ENCODE assay signal across 8 cellular contexts in genomic region chr14:54440454-54440853, GRCh38. TPM values are rescaled to one million over a fixed set of nuclear protein-coding genes. Genes with fewer than 3 reads are reported as not detected.
A peak's percentile ranks its signal among the peaks of the same experiment; 100 is the strongest.
DNase-seq lines count a peak whose midpoint lies in the region; ATAC-seq and TF ChIP-seq lines count a peak whose summit lies in the region.

No MANE protein-coding gene starts in this region.

- H3K27ac ChIP-seq in A673 (ENCODE audit: low read depth, low read length, poor library complexity, severe bottlenecking) (peak overlapping the region; percentile 95), HUES6 (ENCODE audit: low read depth, low read length) (peak overlapping the region; percentile 93), mammary epithelial cell (ENCODE audit: insufficient read depth, low read depth, low read length) (peak overlapping the region; percentile 90), mesendoderm (ENCODE audit: low read depth, low read length) (peak overlapping the region; percentile 100)

- no peak overlapping the region for H2BK5ac ChIP-seq in mesendoderm (ENCODE audit: low read length)

- H3K4me3 ChIP-seq in A673 (ENCODE audit: low read depth, low read length, poor library complexity, severe bottlenecking) = peak overlapping the region; percentile 84
- H3K4me3 ChIP-seq in HUES6 (ENCODE audit: low read depth, low read length) = peak overlapping the region; percentile 99
- H3K4me3 ChIP-seq in mammary epithelial cell (replicated peaks in 1 of 3; ENCODE audit: insufficient read depth in 1 of 3, low read depth in 2 of 3, low read length in 3 of 3) = peak overlapping the region; percentile 65 to 78 (median 76)
- H3K4me3 ChIP-seq in mesendoderm (ENCODE audit: low read length) = peak overlapping the region; percentile 69

- H3K9me3 ChIP-seq in A673 (ENCODE audit: low read depth, low read length, poor library complexity, severe bottlenecking) (no peaks in the 10 kb centered on the region), HUES6 (ENCODE audit: control insufficient read depth, insufficient read depth, low read depth, low read length) (no peaks in the 10 kb centered on the region), mammary epithelial cell (replicated peaks; ENCODE audit: insufficient read depth, low read length) (no peaks in the 10 kb centered on the region)

- H2AFZ ChIP-seq in mammary epithelial cell (ENCODE audit: low read depth, low read length) = peak overlapping the region; percentile 88

- H3K4me1 ChIP-seq in A673 (ENCODE audit: insufficient read depth, low read length, poor library complexity, severe bottlenecking) = peaks cover 37% of the 10 kb centered on the region
- H3K4me1 ChIP-seq in HUES6 (ENCODE audit: control insufficient read depth, insufficient read depth, low read length) = peaks cover 33% of the 10 kb centered on the region
- H3K4me1 ChIP-seq in mammary epithelial cell (ENCODE audit: insufficient read depth, low read length) = peaks cover 28% of the 10 kb centered on the region
- H3K4me1 ChIP-seq in mesendoderm (ENCODE audit: control insufficient read depth, low read depth, low read length) = peaks cover 5% of the 10 kb centered on the region

- POLR2A ChIA-PET in A673 (lab: Charles Lee; ENCODE audit: low non-redundant PET) = no interaction called here

- H4K5ac ChIP-seq in mesendoderm (ENCODE audit: low read length) = no peak overlapping the region

- H4K8ac ChIP-seq in mesendoderm (ENCODE audit: low read depth, low read length) = no peak overlapping the region

- H3K9ac ChIP-seq in HUES6 (ENCODE audit: low read length) (peak overlapping the region; percentile 98), mammary epithelial cell (ENCODE audit: insufficient read depth, low read length) (peak overlapping the region; percentile 90), mesendoderm (ENCODE audit: low read length) (peak overlapping the region; percentile 94)

- H3K79me1 ChIP-seq in mesendoderm (ENCODE audit: low read length) = peaks cover 1% of the 10 kb centered on the region

- dilution Hi-C loops in mammary epithelial cell (cut with HindIII; ENCODE audit: low sequenced_read_pairs) = no loop called here

- H3K18ac ChIP-seq in mesendoderm (ENCODE audit: low read length) = peak overlapping the region; percentile 95

- H3K36me3 ChIP-seq in A673 (ENCODE audit: insufficient read depth, low read length, poor library complexity, severe bottlenecking) (peaks cover under 1% of the 10 kb centered on the region), HUES6 (ENCODE audit: control insufficient read depth, insufficient read depth, low read length) (no peaks in the 10 kb centered on the region), mammary epithelial cell (ENCODE audit: insufficient read depth, low read length) (no peaks in the 10 kb centered on the region), mesendoderm (ENCODE audit: control insufficient read depth, insufficient read depth, low read length) (no peaks in the 10 kb centered on the region)

- no peak for ATAC-seq in GM21360 (IDR thresholded peaks at IDR 0.05; ENCODE audit: unreplicated experiment)
- no peak for ATAC-seq in GM21515 (IDR thresholded peaks at IDR 0.05; ENCODE audit: unreplicated experiment)

- peak overlapping the region; percentile 63 for H3K4me2 ChIP-seq in mammary epithelial cell (ENCODE audit: insufficient read depth, low read depth, low read length)
- peak overlapping the region; percentile 77 for H3K4me2 ChIP-seq in mesendoderm (ENCODE audit: low read length)

- no peak overlapping the region for H2AK5ac ChIP-seq in mesendoderm (ENCODE audit: low read length)

- intact Hi-C loops in A673 (cut with micrococcal nuclease; ENCODE audit: unreplicated experiment) (no loop called here), mammary epithelial cell (cut with micrococcal nuclease) (loop anchor here (1.0 to 5.0 kb wide), 3 partner anchors 48 to 73 kb away; partner anchors contain the start of genes CGRRF1 and GMFB), head of caudate nucleus (cut with DNase I) (loop anchor here (5.0 kb wide), 1 partner anchor 67 kb away; the partner anchor contains the start of gene CGRRF1), posterior vena cava (cut with DNase I) (no loop called here)

- CTCF ChIA-PET in A673 (lab: Charles Lee) = no interaction called here
- CTCF ChIA-PET in mammary epithelial cell (lab: Charles Lee; ENCODE audit: low non-redundant PET) = no interaction called here

- H3K4ac ChIP-seq in mesendoderm (ENCODE audit: low read depth, low read length) = no peak overlapping the region

- peaks cover 4% of the 10 kb centered on the region for H4K20me1 ChIP-seq in mammary epithelial cell (ENCODE audit: insufficient read depth, low read length)

- BruUV-seq in A673 (replicated peaks; lab: Mats Ljungman, UMichigan) (no TSS peak), mammary epithelial cell (replicated peaks; lab: Mats Ljungman, UMichigan) (no TSS peak)

- H2BK120ac ChIP-seq in mesendoderm (ENCODE audit: low read depth, low read length) = no peak overlapping the region

- peak overlapping the region; percentile 99 for H3K56ac ChIP-seq in mesendoderm (ENCODE audit: low read length)

- WGBS in mammary epithelial cell (ENCODE audit: low coverage, missing lambda C conversion rate) = 3% methylated on average over 4 of the region's 4 CpGs
- WGBS in mesendoderm (ENCODE audit: extremely low coverage, insufficient coverage, low lambda C conversion rate) = no CpG with 5 or more reads among the region's 4 CpGs

- no peak overlapping the region for H3K23ac ChIP-seq in mesendoderm (ENCODE audit: low read length)

- no peak overlapping the region for H2BK15ac ChIP-seq in mesendoderm (replicated peaks; ENCODE audit: low read depth)

- in situ Hi-C loops in mammary epithelial cell (cut with MboI; ENCODE audit: low sequenced_read_pairs in 2 of 2) = no loop called here

- DNase-seq in A673 (ENCODE audit: low spot score) (peak; percentile 10), mammary epithelial cell (no peak), mesendoderm (no peak), head of caudate nucleus (no peak), posterior vena cava (ENCODE audit: low spot score) (no peak)

- H3K79me2 ChIP-seq in mammary epithelial cell (ENCODE audit: insufficient read depth, low read length) (peaks cover 56% of the 10 kb centered on the region), mesendoderm (ENCODE audit: control insufficient read depth, insufficient read depth, low read length) (peaks cover 38% of the 10 kb centered on the region)

- H3K27me3 ChIP-seq in A673 (replicated peaks; ENCODE audit: insufficient read depth, low read depth, low read length, poor library complexity) = no peaks in the 10 kb centered on the region
- H3K27me3 ChIP-seq in HUES6 (ENCODE audit: control insufficient read depth, insufficient read depth, low read length) = no peaks in the 10 kb centered on the region
- H3K27me3 ChIP-seq in mammary epithelial cell (ENCODE audit: insufficient read depth, low read length) = no peaks in the 10 kb centered on the region
- no peaks in the 10 kb centered on the region for H3K27me3 ChIP-seq in mesendoderm (ENCODE audit: insufficient read depth, low read length, poor library complexity)

- no peak for TF ChIP-seq CTCF in A673 (conservative IDR thresholded peaks at IDR 0.05; ENCODE audit: low read depth, low read length)
- TF ChIP-seq CTCF in mammary epithelial cell (conservative IDR thresholded peaks at IDR 0.05 in 1 of 2, IDR thresholded peaks at IDR 0.05 in 1 of 2; ENCODE audit: extremely low read depth in 1 of 2, insufficient read depth in 1 of 2, low read depth in 1 of 2, low read length in 2 of 2) = no peak

RNA-seq across cellular contexts. Expression of gene CNIH1, which starts 0.7 kb away (rescaled TPM):
- total RNA-seq in A673 (2021) (151 and 170 TPM in 2 replicates), mammary epithelial cell (100 to 1,000 TPM; 184 to 196 TPM), posterior vena cava (100 to 1,000 TPM; 104 to 110 TPM)
- 345 TPM for polyA plus RNA-seq in mammary epithelial cell
- polyA minus RNA-seq in mammary epithelial cell = 223 TPM
- 115 TPM for polyA plus RNA-seq in mesendoderm (2013, experiment 1 of 2)
- 116 TPM for polyA plus RNA-seq in mesendoderm (2013, experiment 2 of 2)

RNA-seq across cellular contexts. Expression of gene CDKN3, which starts 43.6 kb away (rescaled TPM):
- total RNA-seq in A673 (2021) (108 and 112 TPM in 2 replicates), mammary epithelial cell (10 to 100 TPM in 1 of 2 donors, under 1 TPM in 1; 0.50 to 38.1 TPM), posterior vena cava (1 to 10 TPM; 1.4 to 3.4 TPM)
- polyA plus RNA-seq in mammary epithelial cell = 47.2 TPM
- not detected for polyA minus RNA-seq in mammary epithelial cell
- 128 TPM for polyA plus RNA-seq in mesendoderm (2013, experiment 1 of 2)
- 129 TPM for polyA plus RNA-seq in mesendoderm (2013, experiment 2 of 2)

RNA-seq across cellular contexts. Expression of gene GMFB, which starts 48.3 kb away (rescaled TPM):
- total RNA-seq in A673 (2021) (62.1 and 76.8 TPM in 2 replicates), mammary epithelial cell (100 to 1,000 TPM in 1 of 2 donors, 10 to 100 TPM in 1; 65.9 to 104 TPM), posterior vena cava (10 to 100 TPM; 60.0 to 60.8 TPM)
- polyA plus RNA-seq in mammary epithelial cell = 15.5 TPM
- polyA minus RNA-seq in mammary epithelial cell = 8.8 TPM
- polyA plus RNA-seq in mesendoderm (2013, experiment 1 of 2) = 66.3 TPM
- polyA plus RNA-seq in mesendoderm (2013, experiment 2 of 2) = 68.1 TPM

Comparison
In these comparisons a context has a peak if more than half of its experiments do, and no peak if none do; other contexts are left out.
1. intact Hi-C loops: an anchor here in mammary epithelial cell (1.0 to 5.0 kb wide) and head of caudate nucleus (5.0 kb wide); none called in A673 and posterior vena cava.